In genomic region chr13:38998739-38999138, GRCh38 we compare ENCODE assay signal across 1 cellular context.
A peak's percentile ranks its signal among the peaks of the same experiment; 100 is the strongest.
TF ChIP-seq lines count a peak whose summit lies in the region.

No MANE protein-coding gene starts in this region.

TF ChIP-seq in K562, 482 proteins besides CTCF, POLR2A, EP300 and RAD21 (continued from another document and continues in another):
- TF ChIP-seq ZBTB40 (IDR thresholded peaks at IDR 0.05) (no peak), ZBTB40 (CRISPR knock-in tag; IDR thresholded peaks at IDR 0.05) (no peak), BRD9 (IDR thresholded peaks at IDR 0.05; ENCODE audit: low read depth, partially characterized antibody) (no peak), ETV5 (CRISPR knock-in tag; IDR thresholded peaks at IDR 0.05; ENCODE audit: low read depth) (0 out of 2 replicates have a peak, but pooled peaks have one; percentile 32), TGIF2 (CRISPR knock-in tag; IDR thresholded peaks at IDR 0.05) (no peak), SNRNP70 (optimal IDR thresholded peaks at IDR 0.05; ENCODE audit: low read depth, low read length) (no peak), SAFB2 (IDR thresholded peaks at IDR 0.05; ENCODE audit: borderline replicate concordance, low read depth, low read length, severe bottlenecking) (no peak), PTBP1 (IDR thresholded peaks at IDR 0.05; ENCODE audit: low read depth, low read length) (no peak), E2F3 (CRISPR knock-in tag; IDR thresholded peaks at IDR 0.05) (no peak), HOXB6 (CRISPR knock-in tag; IDR thresholded peaks at IDR 0.05; ENCODE audit: borderline replicate concordance) (no peak), ATF7 (IDR thresholded peaks at IDR 0.05) (no peak), ZNF583 (CRISPR knock-in tag; IDR thresholded peaks at IDR 0.05) (no peak), ZNF707 (CRISPR knock-in tag; conservative IDR thresholded peaks at IDR 0.05) (no peak), ZNF318 (IDR thresholded peaks at IDR 0.05; ENCODE audit: borderline replicate concordance in 1 of 2, low read depth in 1 of 2) (no peak), CC2D1A (IDR thresholded peaks at IDR 0.05) (peak; percentile 71; the same call in 1 of the 2 replicates), GABPB1 (CRISPR knock-in tag; IDR thresholded peaks at IDR 0.05) (no peak), RB1 (IDR thresholded peaks at IDR 0.05; ENCODE audit: low read depth) (no peak), KLF16 (IDR thresholded peaks at IDR 0.05) (peak; percentile 95), PRMT5 (CRISPR knock-in tag; IDR thresholded peaks at IDR 0.05) (no peak), ZNF311 (CRISPR knock-in tag; IDR thresholded peaks at IDR 0.05) (no peak), ZNF639 (CRISPR knock-in tag; conservative IDR thresholded peaks at IDR 0.05 in 1 of 2, IDR thresholded peaks at IDR 0.05 in 1 of 2) (0 out of 4 replicates have a peak, but pooled peaks of 1 of the 2 experiments have one; percentile 24), MLX (CRISPR knock-in tag; conservative IDR thresholded peaks at IDR 0.05) (no peak), KAT2B (IDR thresholded peaks at IDR 0.05; ENCODE audit: low read depth, low read length) (no peak), CXXC5 (CRISPR knock-in tag; IDR thresholded peaks at IDR 0.05) (peak; percentile 14; the same call in 1 of the 2 replicates), POLR2AphosphoS5 (IDR thresholded peaks at IDR 0.05; ENCODE audit: control insufficient read depth, insufficient read depth, low read depth, low read length) (peak; percentile 92), NONO (IDR thresholded peaks at IDR 0.05; ENCODE audit: low read depth in 2 of 2, low read length in 1 of 2) (no peak), KDM4B (IDR thresholded peaks at IDR 0.05; ENCODE audit: borderline replicate concordance in 2 of 2, low read depth in 1 of 2) (no peak), ADNP (tag; IDR thresholded peaks at IDR 0.05) (no peak), ARID2 (IDR thresholded peaks at IDR 0.05) (no peak), ZNF76 (CRISPR knock-in tag; IDR thresholded peaks at IDR 0.05; ENCODE audit: borderline replicate concordance) (no peak), CBFA2T3 (IDR thresholded peaks at IDR 0.05) (peak; percentile 98), NCOA2 (IDR thresholded peaks at IDR 0.05; ENCODE audit: partially characterized antibody in 2 of 2) (peak in 1 of 2 experiments; percentile 19), NFIC (IDR thresholded peaks at IDR 0.05) (peak; percentile 87), DMBX1 (CRISPR knock-in tag; IDR thresholded peaks at IDR 0.05; ENCODE audit: borderline replicate concordance) (peak; percentile 76), ZFX (CRISPR knock-in tag; IDR thresholded peaks at IDR 0.05) (no peak), ZC3H4 (CRISPR knock-in tag; IDR thresholded peaks at IDR 0.05; ENCODE audit: borderline replicate concordance) (no peak), HCFC1 (IDR thresholded peaks at IDR 0.05; ENCODE audit: low read depth, low read length) (no peak), MAFF (IDR thresholded peaks at IDR 0.05; ENCODE audit: low read length) (no peak), ZNF609 (CRISPR knock-in tag; IDR thresholded peaks at IDR 0.05; ENCODE audit: borderline replicate concordance) (no peak), NR2C2 (CRISPR knock-in tag; IDR thresholded peaks at IDR 0.05) (no peak), NR2C2 (tag; IDR thresholded peaks at IDR 0.05) (no peak)
